8 cellular contexts compared by ENCODE assay signal in genomic region chr6:136643850-136644596, GRCh38.
DNase-seq lines count a peak whose midpoint lies in the region; ATAC-seq and TF ChIP-seq lines count a peak whose summit lies in the region.

No MANE protein-coding gene starts in this region.

- no peak overlapping the region for H3K4me3 Mint-ChIP-seq in activated T-helper 2 cell treated with anti-CD3 and anti-CD28 coated beads, Interferon-gamma antibody, Interleukin-2, Interleukin-4, amounts not matched to agents 10 μg/mL and 5 μg/mL and 100 μg/mL, durations not matched to agents 14 hours and 24 hours and 36 hours (ENCODE audit: low read depth)

- no peak overlapping the region for H3K27ac ChIP-seq in RWPE2 (ENCODE audit: poor library complexity, severe bottlenecking)

- H3K9me3 ChIP-seq in RWPE2 (ENCODE audit: severe bottlenecking) = no peaks in the 10 kb centered on the region

- H3K27ac Mint-ChIP-seq in activated T-helper 2 cell treated with anti-CD3 and anti-CD28 coated beads, Interferon-gamma antibody, Interleukin-2, Interleukin-4, amounts not matched to agents 10 μg/mL and 5 μg/mL and 100 μg/mL, durations not matched to agents 14 hours and 24 hours and 36 hours = no peak overlapping the region

- peaks cover 4% of the 10 kb centered on the region for H3K36me3 Mint-ChIP-seq in activated T-helper 2 cell treated with anti-CD3 and anti-CD28 coated beads, Interferon-gamma antibody, Interleukin-2, Interleukin-4, amounts not matched to agents 10 μg/mL and 5 μg/mL and 100 μg/mL, durations not matched to agents 14 hours and 24 hours and 36 hours (ENCODE audit: low read depth)

- no peak overlapping the region for H3K4me3 ChIP-seq in RWPE2 (ENCODE audit: severe bottlenecking)
- no peak overlapping the region for H3K4me3 ChIP-seq in foreskin fibroblast (ENCODE audit: low read depth in 1 of 2, low read length in 2 of 2)

- TF ChIP-seq CTCF in RWPE2 (IDR thresholded peaks at IDR 0.05; ENCODE audit: poor library complexity, severe bottlenecking) = peak; percentile 94
- peak; percentile 93 for TF ChIP-seq CTCF in foreskin fibroblast (IDR thresholded peaks at IDR 0.05; ENCODE audit: low read depth, low read length)
- TF ChIP-seq CTCF in omental fat pad (IDR thresholded peaks at IDR 0.05) = peak in 2 of 3 donors; percentile 29 to 85

- no peaks in the 10 kb centered on the region for H3K27me3 ChIP-seq in RWPE2 (ENCODE audit: insufficient read depth, poor library complexity, severe bottlenecking)

- H3K9me3 Mint-ChIP-seq in activated T-helper 2 cell treated with anti-CD3 and anti-CD28 coated beads, Interferon-gamma antibody, Interleukin-2, Interleukin-4, amounts not matched to agents 10 μg/mL and 5 μg/mL and 100 μg/mL, durations not matched to agents 14 hours and 24 hours and 36 hours = no peaks in the 10 kb centered on the region

- no peaks in the 10 kb centered on the region for H3K27me3 Mint-ChIP-seq in activated T-helper 2 cell treated with anti-CD3 and anti-CD28 coated beads, Interferon-gamma antibody, Interleukin-2, Interleukin-4, amounts not matched to agents 10 μg/mL and 5 μg/mL and 100 μg/mL, durations not matched to agents 14 hours and 24 hours and 36 hours (ENCODE audit: low read depth)

- DNase-seq in C1 segment of cervical spinal cord (lab: John Stamatoyannopoulos, UW) (peak; percentile 2 to 91 (median 48)), M059J (ENCODE audit: low read depth) (peak; percentile 90), RWPE2 (ENCODE audit: low spot score) (peak; percentile 79), foreskin fibroblast (peak; percentile 74 to 90), omental fat pad (ENCODE audit: low spot score) (peak; percentile 100), superior temporal gyrus (ENCODE audit: extremely low spot score) (peak; percentile 80)
- DNase-seq in activated T-helper 2 cell treated with anti-CD3 and anti-CD28 coated beads, Interferon-gamma antibody, Interleukin-2, Interleukin-4, amounts not matched to agents 10 μg/mL and 5 μg/mL and 100 μg/mL, durations not matched to agents 14 hours and 24 hours and 36 hours (ENCODE audit: low spot score) = peak; percentile 65

- H3K36me3 ChIP-seq in RWPE2 (ENCODE audit: low read depth) = no peaks in the 10 kb centered on the region

- H3K4me1 Mint-ChIP-seq in activated T-helper 2 cell treated with anti-CD3 and anti-CD28 coated beads, Interferon-gamma antibody, Interleukin-2, Interleukin-4, amounts not matched to agents 10 μg/mL and 5 μg/mL and 100 μg/mL, durations not matched to agents 14 hours and 24 hours and 36 hours (ENCODE audit: low read depth) = peaks cover 1% of the 10 kb centered on the region

- ATAC-seq in GM19463 (IDR thresholded peaks at IDR 0.05; ENCODE audit: unreplicated experiment) (peak; percentile 62), RWPE2 (ENCODE audit: low read depth) (peak; percentile 99), omental fat pad (ENCODE audit: low FRiP score) (peak; percentile 87)

- intact Hi-C loops in activated T-helper 2 cell treated with anti-CD3 and anti-CD28 coated beads, Interferon-gamma antibody, Interleukin-2, Interleukin-4, amounts not matched to agents 10 μg/mL and 5 μg/mL and 100 μg/mL, durations not matched to agents 14 hours and 24 hours and 36 hours (cut with micrococcal nuclease) = loop anchor here (1.0 to 5.0 kb wide), 5 partner anchors 37 to 178 kb away; partner anchors contain the start of gene PEX7

- H3K4me1 ChIP-seq in RWPE2 (ENCODE audit: insufficient read depth, poor library complexity, severe bottlenecking) = no peaks in the 10 kb centered on the region

Comparison
In these comparisons a context has a peak if more than half of its experiments do, and no peak if none do; other contexts are left out.
1. DNase-seq: peak in every context shown above with its lines; median percentile 100 in omental fat pad; 90 in M059J; 82 in foreskin fibroblast; 80 in superior temporal gyrus; 79 in RWPE2; 65 in activated T-helper 2 cell treated with anti-CD3 and anti-CD28 coated beads, Interferon-gamma antibody, Interleukin-2, Interleukin-4, amounts not matched to agents 10 μg/mL and 5 μg/mL and 100 μg/mL, durations not matched to agents 14 hours and 24 hours and 36 hours; 48 in C1 segment of cervical spinal cord.